In the genomic region with DNA sequence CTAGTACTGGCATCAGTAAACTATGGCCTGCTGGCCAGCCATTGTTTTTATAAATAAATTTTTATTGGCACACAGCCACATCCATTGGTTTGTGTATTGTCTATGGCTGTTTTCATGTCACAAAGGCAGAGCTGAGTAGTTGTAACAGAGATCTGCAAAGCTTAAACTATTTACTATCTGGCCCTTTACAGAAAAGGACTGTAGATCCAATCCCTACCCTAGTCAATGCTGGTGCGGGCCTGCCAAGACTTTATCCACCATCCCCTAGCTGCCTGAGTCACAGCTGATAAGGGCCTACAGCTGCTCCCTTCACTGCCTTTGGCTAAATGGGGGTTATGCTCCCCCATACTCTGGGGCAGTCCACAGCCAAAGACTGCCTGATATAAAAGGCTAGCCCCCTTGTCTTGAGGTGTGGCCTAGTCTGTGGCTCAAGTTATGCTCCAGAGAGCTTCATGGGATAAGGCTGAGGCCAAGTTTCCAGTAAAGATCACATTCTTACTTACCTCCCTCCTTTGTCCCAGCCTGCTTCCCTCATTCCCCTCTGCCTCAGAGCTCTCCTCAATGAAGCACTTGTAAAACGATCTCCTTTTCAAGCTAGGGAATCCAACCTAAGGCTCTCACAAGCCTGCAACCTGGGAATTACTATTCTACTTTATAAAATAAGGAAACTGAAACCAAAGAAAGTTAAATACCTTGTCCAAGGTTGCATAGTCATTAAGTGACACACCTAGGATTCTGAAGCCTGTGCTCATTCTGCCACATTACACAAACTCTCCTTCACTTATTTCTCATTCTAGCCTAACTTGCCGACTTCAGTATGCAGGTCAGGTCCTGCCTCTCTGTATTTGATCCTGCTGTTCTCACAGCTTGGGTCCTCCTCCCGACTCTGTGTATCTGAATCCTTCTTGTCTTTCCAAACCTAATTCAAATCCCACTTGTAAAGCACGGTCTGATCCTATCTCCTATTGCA, we compare ENCODE assay signal across 14 cellular contexts. TPM values are rescaled to one million over a fixed set of nuclear protein-coding genes. Genes with fewer than 3 reads are reported as not detected.
DNase-seq lines count a peak whose midpoint lies in the region; ATAC-seq and TF ChIP-seq lines count a peak whose summit lies in the region.
"Had no signal": no experiment of that assay in that cellular context is flagged by ENCODE, and none has a peak within 500 bp of the region (broad histone marks: within the 10 kb centered on the region; RNA-seq: fewer than 3 reads in every experiment).

No MANE protein-coding gene starts in this region.

- intact Hi-C loops in heart right ventricle (cut with DNase I), result loop anchor here in 1 of 10 donors (10.0 kb wide), 1 partner anchor 235 kb away; no protein-coding TSS in a partner anchor

- no peaks in the 10 kb centered on the region for H4K20me1 ChIP-seq in H9 (ENCODE audit: control insufficient read depth, insufficient read depth, insufficient read length)

- peaks cover under 1% of the 10 kb centered on the region; the same call in 1 of the 2 replicates for H3K27me3 Mint-ChIP-seq in H9 (ENCODE audit: low read depth)
- H3K27me3 Mint-ChIP-seq in glutamatergic neuron (ENCODE audit: unreplicated experiment), result no peaks in the 10 kb centered on the region

- H3K23ac ChIP-seq in H9 (ENCODE audit: insufficient read length, low read depth, low read length) (no peak overlapping the region), neuronal stem cell (ENCODE audit: low read depth, low read length, poor library complexity) (no peak overlapping the region)

- H4K5ac ChIP-seq in H9 (ENCODE audit: insufficient read length, low read depth, low read length), result no peak overlapping the region

- no peak overlapping the region for H2BK120ac ChIP-seq in H9 (ENCODE audit: low read depth, low read length, poor library complexity, severe bottlenecking)
- H2BK120ac ChIP-seq in neuronal stem cell (ENCODE audit: low read depth, low read length), result no peak overlapping the region

- TF ChIP-seq CTCF in H9 (conservative IDR thresholded peaks at IDR 0.05) (no peak), heart right ventricle (IDR thresholded peaks at IDR 0.05) (no peak), glutamatergic neuron (IDR thresholded peaks at IDR 0.05; ENCODE audit: partially characterized antibody, unreplicated experiment) (no peak)

- H3K4me3 ChIP-seq in heart right ventricle (no peak overlapping the region), neuronal stem cell (ENCODE audit: low read length in 2 of 2) (no peak overlapping the region)
- H3K4me3 ChIP-seq: spleen had no signal

- no peak overlapping the region for H3K4me3 Mint-ChIP-seq in H9
- no peak overlapping the region for H3K4me3 Mint-ChIP-seq in glutamatergic neuron (ENCODE audit: unreplicated experiment)
- H3K4me3 Mint-ChIP-seq: natural killer cell treated with Interleukin-12 subunit alpha and Interleukin-12 subunit beta and Interleukin-15 and Interleukin-18, amount 100 ng/mL, for 72 hours had no signal

- no peak overlapping the region for H2BK12ac ChIP-seq in H9 (ENCODE audit: insufficient read length, low read depth, low read length)
- no peak overlapping the region for H2BK12ac ChIP-seq in neuronal stem cell (ENCODE audit: low read length)

- H2BK20ac ChIP-seq in H9 (ENCODE audit: low read depth, low read length, poor library complexity, severe bottlenecking), result no peak overlapping the region

- DNase-seq in H9, result no peak
- DNase-seq in astrocyte of the hippocampus (ENCODE audit: low read depth, low spot score), result peak; percentile 64
- DNase-seq in heart right ventricle, result peak; percentile 31 to 37
- DNase-seq in neuronal stem cell (ENCODE audit: low spot score), result no peak
- no peak for DNase-seq in glutamatergic neuron
- DNase-seq in T-helper 2 cell, result no peak
- DNase-seq: effector memory CD4-positive, alpha-beta T cell; MM.1S; NCI-H345; RPMI8226; spleen had no signal

- H4K91ac ChIP-seq in H9 (ENCODE audit: insufficient read length, low read depth, low read length), result no peak overlapping the region
- H4K91ac ChIP-seq in neuronal stem cell (ENCODE audit: low read depth, low read length, poor library complexity), result no peak overlapping the region

- H2AFZ ChIP-seq in H9 (ENCODE audit: low read length), result no peak overlapping the region
- H2AFZ ChIP-seq in neuronal stem cell (ENCODE audit: low read length), result peak overlapping the region; percentile 81

- H3K23me2 ChIP-seq in H9 (ENCODE audit: insufficient read length, low read depth, low read length, poor library complexity, severe bottlenecking), result no peaks in the 10 kb centered on the region

- H3K9me3 ChIP-seq in H9 (ENCODE audit: control insufficient read depth, low read depth, low read length) (no peaks in the 10 kb centered on the region), heart right ventricle (no peaks in the 10 kb centered on the region), neuronal stem cell (replicated peaks in 1 of 2; ENCODE audit: control insufficient read depth in 2 of 2, insufficient read depth in 1 of 2, low read depth in 1 of 2, low read length in 2 of 2) (no peaks in the 10 kb centered on the region)
- H3K9me3 ChIP-seq: spleen had no signal

- H3K36me3 Mint-ChIP-seq in H9 (ENCODE audit: insufficient read depth in 1 of 3, low read depth in 3 of 3), result no peaks in the 10 kb centered on the region
- H3K36me3 Mint-ChIP-seq in glutamatergic neuron (ENCODE audit: unreplicated experiment), result no peaks in the 10 kb centered on the region
- H3K36me3 Mint-ChIP-seq: natural killer cell treated with Interleukin-12 subunit alpha and Interleukin-12 subunit beta and Interleukin-15 and Interleukin-18, amount 100 ng/mL, for 72 hours had no signal

- no peak overlapping the region for H2AK5ac ChIP-seq in H9 (ENCODE audit: insufficient read length, low read length)
- no peak overlapping the region for H2AK5ac ChIP-seq in neuronal stem cell (ENCODE audit: low read depth, low read length)

- H3K27ac Mint-ChIP-seq in H9 (peak overlapping the region in 2 of 3 experiments; percentile 3 to 47; a peak in 2 of 7 replicates), glutamatergic neuron (ENCODE audit: unreplicated experiment) (no peak overlapping the region)
- H3K27ac Mint-ChIP-seq: natural killer cell treated with Interleukin-12 subunit alpha and Interleukin-12 subunit beta and Interleukin-15 and Interleukin-18, amount 100 ng/mL, for 72 hours had no signal

- no CpG with 5 or more reads among the region's 5 CpGs for WGBS in H9 (ENCODE audit: extremely low coverage, insufficient read length, low lambda C conversion rate)
- WGBS in heart right ventricle, 2 donors, result 32 to 48% methylated on average over 5 of the region's 5 CpGs
- no CpG with 5 or more reads among the region's 5 CpGs for WGBS in neuronal stem cell (ENCODE audit: extremely low coverage in 2 of 2, insufficient read length in 2 of 2, insufficient replicate concordance in 1 of 2), 2 donors

- H3K79me2 ChIP-seq in H9 (ENCODE audit: insufficient read depth, low read length), result no peaks in the 10 kb centered on the region

- no peak overlapping the region for H4K8ac ChIP-seq in H9 (replicated peaks; ENCODE audit: insufficient read length, low read depth, low read length)
- H4K8ac ChIP-seq in neuronal stem cell (ENCODE audit: low read depth, low read length), result no peak overlapping the region

- H3K27ac ChIP-seq in H9 (ENCODE audit: insufficient read length, low read depth, low read length), result no peak overlapping the region
- peak overlapping the region in 6 of 10 donors; percentile 25 to 70 (median 52) for H3K27ac ChIP-seq in heart right ventricle
- H3K27ac ChIP-seq in neuronal stem cell (replicated peaks; ENCODE audit: low read length), result no peak overlapping the region
- H3K27ac ChIP-seq: spleen had no signal

- H3K79me1 ChIP-seq in H9 (ENCODE audit: insufficient read depth, low read depth, low read length, poor library complexity, severe bottlenecking), result no peaks in the 10 kb centered on the region
- H3K79me1 ChIP-seq in neuronal stem cell (ENCODE audit: low read depth, low read length), result no peaks in the 10 kb centered on the region

- H3K36me3 ChIP-seq in heart right ventricle, result peaks cover 0 to 6% (median 0%) of the 10 kb centered on the region in 9 donors
- no peaks in the 10 kb centered on the region for H3K36me3 ChIP-seq in neuronal stem cell (replicated peaks in 1 of 2; ENCODE audit: control insufficient read depth in 2 of 2, insufficient read depth in 2 of 2, low read length in 2 of 2)
- H3K36me3 ChIP-seq: spleen had no signal

- H3K4me1 ChIP-seq in H9 (ENCODE audit: insufficient read depth, low read length) (no peaks in the 10 kb centered on the region; the same call in 1 of the 2 replicates), heart right ventricle (peaks cover 0 to 21% (median 2%) of the 10 kb centered on the region in 9 donors), neuronal stem cell (ENCODE audit: control insufficient read depth in 2 of 2, insufficient read depth in 1 of 2, low read depth in 1 of 2, low read length in 2 of 2) (peaks cover 0 to 3% of the 10 kb centered on the region in 2 donors)
- H3K4me1 ChIP-seq: spleen had no signal

- H3K14ac ChIP-seq in H9 (ENCODE audit: insufficient read depth, low read length), result peak overlapping the region; percentile 67
- no peak overlapping the region for H3K14ac ChIP-seq in neuronal stem cell (ENCODE audit: low read length)

- no peak overlapping the region for H3T11ph ChIP-seq in H9 (ENCODE audit: low read length)

- H3K56ac ChIP-seq in H9 (ENCODE audit: insufficient read length, low read depth, low read length), result no peak overlapping the region

- peaks cover 27 to 33% of the 10 kb centered on the region in 2 experiments for H3K4me1 Mint-ChIP-seq in H9
- H3K4me1 Mint-ChIP-seq in glutamatergic neuron (ENCODE audit: low read depth, unreplicated experiment), result no peaks in the 10 kb centered on the region

- H2BK15ac ChIP-seq in H9 (ENCODE audit: low read depth, low read length) (peak overlapping the region; percentile 41; the same call in 1 of the 2 replicates), neuronal stem cell (ENCODE audit: low read length) (no peak overlapping the region)

- no peak overlapping the region for H3K9ac ChIP-seq in H9 (ENCODE audit: extremely low read depth, insufficient read length, low read length)
- no peak overlapping the region for H3K9ac ChIP-seq in neuronal stem cell (ENCODE audit: low read depth, low read length, poor library complexity)

- H3K9me3 Mint-ChIP-seq in H9 (no peaks in the 10 kb centered on the region; a peak in 2 of 5 replicates), glutamatergic neuron (ENCODE audit: unreplicated experiment) (no peaks in the 10 kb centered on the region)
- H3K9me3 Mint-ChIP-seq: natural killer cell treated with Interleukin-12 subunit alpha and Interleukin-12 subunit beta and Interleukin-15 and Interleukin-18, amount 100 ng/mL, for 72 hours had no signal

- H2BK5ac ChIP-seq in H9 (ENCODE audit: insufficient read length, low read length) (no peak overlapping the region), neuronal stem cell (ENCODE audit: low read length) (no peak overlapping the region)

- ATAC-seq in heart right ventricle (peak; percentile 73 to 96 (median 87)), GM18520 (IDR thresholded peaks at IDR 0.05; ENCODE audit: unreplicated experiment) (no peak), HG02588 (IDR thresholded peaks at IDR 0.05; ENCODE audit: unreplicated experiment) (no peak)

- H3K18ac ChIP-seq in H9 (ENCODE audit: insufficient read length, low read depth, low read length) (no peak overlapping the region), neuronal stem cell (ENCODE audit: low read length) (no peak overlapping the region)

- H3K4ac ChIP-seq in H9 (ENCODE audit: low read depth, low read length) (no peak overlapping the region), neuronal stem cell (ENCODE audit: low read length) (no peak overlapping the region)

- H3K27me3 ChIP-seq in H9 (ENCODE audit: insufficient read depth, low read length), result no peaks in the 10 kb centered on the region
- H3K27me3 ChIP-seq in heart right ventricle, result peaks cover 0 to 74% (median 0%) of the 10 kb centered on the region in 7 donors
- peaks cover 0 to 24% (median 0%) of the 10 kb centered on the region in 3 experiments for H3K27me3 ChIP-seq in neuronal stem cell (ENCODE audit: control insufficient read depth in 3 of 3, insufficient read depth in 3 of 3, low read depth in 1 of 3, low read length in 3 of 3)

- H3K4me2 ChIP-seq in H9 (ENCODE audit: insufficient read depth, insufficient read length, low read length) (no peak overlapping the region), neuronal stem cell (ENCODE audit: insufficient read depth, low read length, poor library complexity, severe bottlenecking) (no peak overlapping the region)

RNA-seq across cellular contexts. Expression of a gene that starts 20.7 kb away (rescaled TPM):
- total RNA-seq in H9 (2021), result not detected in 2 replicates
- 10 to 100 TPM; 11.0 to 42.4 (median 20.7) TPM for total RNA-seq in heart right ventricle
- polyA plus RNA-seq in heart right ventricle, result 10 to 100 TPM in 1 of 2 donors, 1 to 10 TPM in 1; 6.7 to 15.3 TPM
- not detected for polyA plus RNA-seq in neuronal stem cell (2013, experiment 1 of 2)
- not detected for polyA plus RNA-seq in neuronal stem cell (2013, experiment 2 of 2)
- not detected for total RNA-seq in glutamatergic neuron (ENCODE audit: unreplicated experiment)
- total RNA-seq: natural killer cell treated with Interleukin-12 subunit alpha and Interleukin-12 subunit beta and Interleukin-15 and Interleukin-18, amount 100 ng/mL, for 72 hours; spleen had no signal

Comparison
In these comparisons a context has a peak if more than half of its experiments do, and no peak if none do; other contexts are left out.
1. DNase-seq: peak in astrocyte of the hippocampus (single experiment) and heart right ventricle (2 of 2); none in H9 (single experiment), neuronal stem cell (single experiment), glutamatergic neuron (single experiment) and T-helper 2 cell (0 of 5).
2. H3K27ac ChIP-seq: peak in heart right ventricle (6 of 10); none in H9 (single experiment) and neuronal stem cell (single experiment).
3. ATAC-seq: peak in heart right ventricle (8 of 8); none in GM18520 (single experiment) and HG02588 (single experiment).
4. RNA of a gene that starts 20.7 kb away (total RNA-seq): 11.0 to 42.4 TPM in heart right ventricle; not detected in H9 and not detected in glutamatergic neuron (single experiment); every median in the first group is over 10 times any median in the second.